ENCODE assay signal across 8 cellular contexts in the genomic region with DNA sequence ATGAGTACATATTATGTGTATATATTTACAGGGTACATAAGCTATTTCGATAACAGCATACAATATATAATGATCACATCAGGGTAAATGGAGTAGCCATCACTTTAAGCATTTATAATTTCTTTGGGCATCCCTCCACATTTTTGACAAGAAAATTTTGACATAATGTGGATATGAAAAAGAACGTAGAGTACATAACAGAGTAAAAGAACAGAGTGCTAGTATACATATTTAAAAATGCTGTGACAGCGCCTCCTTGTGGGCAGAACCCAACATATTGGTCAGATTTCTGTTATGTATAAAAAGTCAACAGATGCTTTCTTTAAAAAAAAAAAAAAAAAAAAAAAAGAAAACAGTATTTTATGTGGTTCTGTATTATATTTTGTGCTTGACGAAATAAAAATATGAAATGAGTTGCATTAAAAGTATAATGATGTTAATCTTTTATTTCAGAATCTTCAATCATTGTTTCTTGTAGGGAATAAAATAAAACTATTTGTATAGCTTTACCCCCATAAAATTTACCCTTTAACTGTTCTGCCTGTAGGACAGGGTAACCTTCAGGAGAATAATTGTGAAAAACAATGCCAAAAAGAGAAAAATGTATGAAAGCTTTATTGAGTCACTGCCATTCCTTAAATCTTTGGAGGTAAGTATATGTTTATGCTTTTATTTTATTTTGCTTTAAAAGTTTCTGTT. TPM values are rescaled to one million over a fixed set of nuclear protein-coding genes. Genes with fewer than 3 reads are reported as not detected.
DNase-seq lines count a peak whose midpoint lies in the region; TF ChIP-seq lines count a peak whose summit lies in the region.

No MANE protein-coding gene starts in this region.

- H3K27me3 ChIP-seq in GM23248 (replicated peaks; ENCODE audit: insufficient read depth), result no peaks in the 10 kb centered on the region
- no peaks in the 10 kb centered on the region for H3K27me3 ChIP-seq in mesendoderm (ENCODE audit: insufficient read depth, low read length, poor library complexity)

- peak; percentile 92 for TF ChIP-seq CTCF in 22Rv1 (IDR thresholded peaks at IDR 0.05)

- DNase-seq in GM23248 (peak; percentile 69), NCI-H345 treated with DMSO at 0.1 percent for 48 hours (lab: John Stamatoyannopoulos, UW; ENCODE audit: unreplicated experiment) (peak; percentile 56), dermis blood vessel endothelial cell (peak; percentile 89), mesendoderm (peak; percentile 54), D341Med (ENCODE audit: low spot score) (no peak)
- peak; percentile 91 for DNase-seq in activated CD4-positive, alpha-beta T cell treated with anti-CD3 and anti-CD28 coated beads, Interleukin-2, amount 10 ng/mL, durations not matched to agents 24 days and 14 days
- DNase-seq in stimulated activated CD8-positive, alpha-beta memory T cell treated with anti-CD3 and anti-CD28 coated beads, Interleukin-4, amount 100 ng/mL, for 1 hour (ENCODE audit: low read depth in 2 of 2, low spot score in 1 of 2), result peak; percentile 56 to 60

- no peaks in the 10 kb centered on the region for H4K20me1 ChIP-seq in GM23248 (ENCODE audit: insufficient read depth)

- H2AK5ac ChIP-seq in mesendoderm (ENCODE audit: low read length), result no peak overlapping the region

- no peak overlapping the region for H3K18ac ChIP-seq in mesendoderm (ENCODE audit: low read length)

- no peaks in the 10 kb centered on the region for H3K9me3 ChIP-seq in GM23248 (ENCODE audit: low read depth)

- no peak overlapping the region for H4K8ac ChIP-seq in mesendoderm (ENCODE audit: low read depth, low read length)

- no peak overlapping the region for H2BK15ac ChIP-seq in mesendoderm (replicated peaks; ENCODE audit: low read depth)

- H3K4me1 Mint-ChIP-seq in activated CD4-positive, alpha-beta T cell treated with anti-CD3 and anti-CD28 coated beads, Interleukin-2, amount 10 ng/mL, durations not matched to agents 24 days and 14 days, result peaks cover 5% of the 10 kb centered on the region

- H3K4me3 Mint-ChIP-seq in activated CD4-positive, alpha-beta T cell treated with anti-CD3 and anti-CD28 coated beads, Interleukin-2, amount 10 ng/mL, durations not matched to agents 24 days and 14 days, result no peak overlapping the region

- in situ Hi-C loops in GM23248 (cut with MboI), result no loop called here

- H3K9me2 ChIP-seq in GM23248 (ENCODE audit: insufficient read depth), result no peaks in the 10 kb centered on the region

- H3K79me1 ChIP-seq in mesendoderm (ENCODE audit: low read length), result no peaks in the 10 kb centered on the region

- H3K9ac ChIP-seq in GM23248 (no peak overlapping the region), mesendoderm (ENCODE audit: low read length) (no peak overlapping the region)

- H3K27ac ChIP-seq in 22Rv1 (no peak overlapping the region), GM23248 (no peak overlapping the region), mesendoderm (ENCODE audit: low read depth, low read length) (no peak overlapping the region)

- no peak overlapping the region for H3K27ac Mint-ChIP-seq in activated CD4-positive, alpha-beta T cell treated with anti-CD3 and anti-CD28 coated beads, Interleukin-2, amount 10 ng/mL, durations not matched to agents 24 days and 14 days

- H3K79me2 ChIP-seq in GM23248 (ENCODE audit: insufficient read depth) (no peaks in the 10 kb centered on the region), mesendoderm (ENCODE audit: control insufficient read depth, insufficient read depth, low read length) (no peaks in the 10 kb centered on the region)

- no peak overlapping the region for H3K4me2 ChIP-seq in GM23248 (ENCODE audit: unreplicated experiment)
- no peak overlapping the region for H3K4me2 ChIP-seq in mesendoderm (ENCODE audit: low read length)

- H3K36me3 ChIP-seq in GM23248 (ENCODE audit: low read depth) (no peaks in the 10 kb centered on the region), mesendoderm (ENCODE audit: control insufficient read depth, insufficient read depth, low read length) (no peaks in the 10 kb centered on the region)

- no peak overlapping the region for H3K4ac ChIP-seq in mesendoderm (ENCODE audit: low read depth, low read length)

- peaks cover 7% of the 10 kb centered on the region for H3K27me3 Mint-ChIP-seq in activated CD4-positive, alpha-beta T cell treated with anti-CD3 and anti-CD28 coated beads, Interleukin-2, amount 10 ng/mL, durations not matched to agents 24 days and 14 days

- no peak overlapping the region for H2AFZ ChIP-seq in GM23248

- intact Hi-C loops in activated CD4-positive, alpha-beta T cell treated with anti-CD3 and anti-CD28 coated beads, Interleukin-2, amount 10 ng/mL, durations not matched to agents 24 days and 14 days (cut with micrococcal nuclease), result loop anchor here (1.0 to 2.0 kb wide), 3 partner anchors 18 to 357 kb away; a partner anchor contains a TSS

- no peaks in the 10 kb centered on the region for H3K36me3 Mint-ChIP-seq in activated CD4-positive, alpha-beta T cell treated with anti-CD3 and anti-CD28 coated beads, Interleukin-2, amount 10 ng/mL, durations not matched to agents 24 days and 14 days (ENCODE audit: low read depth)

- peaks cover 16% of the 10 kb centered on the region for H3K4me1 ChIP-seq in GM23248 (ENCODE audit: insufficient read depth)
- H3K4me1 ChIP-seq in mesendoderm (ENCODE audit: control insufficient read depth, low read depth, low read length), result no peaks in the 10 kb centered on the region

- no peak overlapping the region for H4K5ac ChIP-seq in mesendoderm (ENCODE audit: low read length)

- no peak overlapping the region for H2BK120ac ChIP-seq in mesendoderm (ENCODE audit: low read depth, low read length)

- H3K9me3 Mint-ChIP-seq in activated CD4-positive, alpha-beta T cell treated with anti-CD3 and anti-CD28 coated beads, Interleukin-2, amount 10 ng/mL, durations not matched to agents 24 days and 14 days, result no peaks in the 10 kb centered on the region

- WGBS in GM23248 (ENCODE audit: low coverage in 1 of 2, low lambda C conversion rate in 2 of 2, missing lambda C conversion rate in 2 of 2), 2 experiments, result 14 to 15% methylated on average over 4 of the region's 4 CpGs
- WGBS in mesendoderm (ENCODE audit: extremely low coverage, insufficient coverage, low lambda C conversion rate), result no CpG with 5 or more reads among the region's 4 CpGs

- H2BK5ac ChIP-seq in mesendoderm (ENCODE audit: low read length), result no peak overlapping the region

- H3K4me3 ChIP-seq in GM23248 (no peak overlapping the region), mesendoderm (ENCODE audit: low read length) (no peak overlapping the region)

- peaks cover 7% of the 10 kb centered on the region; the same call in 1 of the 2 replicates for H3F3A ChIP-seq in GM23248 (ENCODE audit: insufficient read depth)

- H3K56ac ChIP-seq in mesendoderm (ENCODE audit: low read length), result no peak overlapping the region

- no peak overlapping the region for H3K23ac ChIP-seq in mesendoderm (ENCODE audit: low read length)

RNA-seq across cellular contexts. Expression of a gene that starts 18.3 kb away (rescaled TPM):
- total RNA-seq in GM23248 (2014; rRNA removed; shearing (Covaris generic)), result 87.5 and 102 TPM in 2 replicates
- 75.6 and 77.3 TPM in 2 replicates for polyA plus RNA-seq in GM23248 (2016; fragmentation: Nextera tagmentation; extraction: Ambion mirVana)
- total RNA-seq in activated CD4-positive, alpha-beta T cell treated with anti-CD3 and anti-CD28 coated beads, Interleukin-2, amount 10 ng/mL, durations not matched to agents 24 days and 14 days, result 11.0 and 15.1 TPM in 2 replicates
- 168 and 207 TPM in 2 replicates for total RNA-seq in dermis blood vessel endothelial cell
- polyA plus RNA-seq in mesendoderm (2013, experiment 1 of 2), result 8.8 TPM
- 9.2 TPM for polyA plus RNA-seq in mesendoderm (2013, experiment 2 of 2)
